ENCODE assay signal across 8 cellular contexts in genomic region chr19:49567722-49568454, GRCh38. TPM values are rescaled to one million over a fixed set of nuclear protein-coding genes. Genes with fewer than 3 reads are reported as not detected.
A peak's percentile ranks its signal among the peaks of the same experiment; 100 is the strongest.
DNase-seq lines count a peak whose midpoint lies in the region; ATAC-seq, FAIRE-seq and TF ChIP-seq lines count a peak whose summit lies in the region.

No MANE protein-coding gene starts in this region.

- ATAC-seq in GM21737 (IDR thresholded peaks at IDR 0.05; ENCODE audit: unreplicated experiment): no peak

- in situ Hi-C loops in HAP-1 (cut with MboI; ENCODE audit: low sequenced_read_pairs): no loop called here
- in situ Hi-C loops in ACHN (cut with HindIII; ENCODE audit: low pct_ligation_motif_present, low pct_unique_long_range_greater_than_20kb, low sequenced_read_pairs): no loop called here

- no peak overlapping the region for H3K4me3 ChIP-seq in HAP-1
- H3K4me3 ChIP-seq in small intestine (ENCODE audit: low read depth in 1 of 2, low read length in 2 of 2): no peak overlapping the region
- H3K4me3 ChIP-seq in testis: no peak overlapping the region

- H3K27me3 ChIP-seq in HAP-1 (ENCODE audit: low read depth): no peaks in the 10 kb centered on the region
- H3K27me3 ChIP-seq in small intestine (ENCODE audit: control insufficient read depth in 2 of 2, insufficient read depth in 2 of 2, low read length in 2 of 2): no peaks in the 10 kb centered on the region
- H3K27me3 ChIP-seq in testis: no peaks in the 10 kb centered on the region

- WGBS in small intestine, 3 donors: 21 to 46% (median 35%) methylated on average over 12 of the region's 12 CpGs
- 60 to 66% methylated on average over 12 of the region's 12 CpGs for WGBS in testis, 2 donors

- H3K27ac ChIP-seq in small intestine (ENCODE audit: low read depth in 1 of 2, low read length in 1 of 2) (peak overlapping the region; percentile 33 to 78), testis (no peak overlapping the region)

- H3K36me3 ChIP-seq in HAP-1 (replicated peaks) (no peaks in the 10 kb centered on the region; the same call in 1 of the 2 replicates), small intestine (ENCODE audit: control insufficient read depth in 2 of 2, insufficient read depth in 2 of 2, low read length in 2 of 2) (no peaks in the 10 kb centered on the region), testis (ENCODE audit: low read depth, missing control alignments) (no peaks in the 10 kb centered on the region)

- intact Hi-C loops in testis (cut with DNase I; ENCODE audit: low total_unique reads): no loop called here

- FAIRE-seq in small intestine (lab: Jason Lieb, UNC): no peak

- no peak for TF ChIP-seq CTCF in testis (IDR thresholded peaks at IDR 0.05)

- H3K9me3 ChIP-seq in HAP-1: no peaks in the 10 kb centered on the region
- no peaks in the 10 kb centered on the region for H3K9me3 ChIP-seq in small intestine (ENCODE audit: control insufficient read depth, low read depth)
- H3K9me3 ChIP-seq in testis: no peaks in the 10 kb centered on the region

- TF ChIP-seq POLR2A in testis (IDR thresholded peaks at IDR 0.05): no peak

- H3K4me1 ChIP-seq in HAP-1 (peaks cover 23% of the 10 kb centered on the region), small intestine (ENCODE audit: control insufficient read depth in 2 of 2, insufficient read depth in 1 of 2, low read depth in 1 of 2, low read length in 1 of 2) (peaks cover 3 to 10% of the 10 kb centered on the region in 2 donors), testis (peaks cover 18% of the 10 kb centered on the region)

- DNase-seq in HAP-1 (ENCODE audit: low spot score in 2 of 2): peak; percentile 47 to 52
- peak; percentile 54 for DNase-seq in activated CD4-positive, alpha-beta T cell treated with anti-CD3 and anti-CD28 coated beads for 1 hour
- peak; percentile 96 for DNase-seq in central memory CD4-positive, alpha-beta T cell
- peak; percentile 55 for DNase-seq in small intestine
- no peak for DNase-seq in NCI-H524 (lab: John Stamatoyannopoulos, UW)
- no peak for DNase-seq in ACHN
- DNase-seq in testis: no peak

RNA-seq across cellular contexts. Expression of gene NOSIP, which starts 12.5 kb away (rescaled TPM):
- 100 to 1,000 TPM; 102 to 181 (median 167) TPM for polyA plus RNA-seq in small intestine
- 100 to 1,000 TPM; 145 to 151 TPM for total RNA-seq in testis
- 241 TPM for polyA plus RNA-seq in testis (ENCODE audit: insufficient read depth, low read depth, low replicate concordance)

RNA-seq across cellular contexts. Expression of gene PRRG2, which starts 13.2 kb away (rescaled TPM):
- polyA plus RNA-seq in small intestine (10 to 100 TPM; 14.2 to 23.7 (median 21.3) TPM), testis (ENCODE audit: insufficient read depth, low read depth, low replicate concordance) (3.0 TPM)
- total RNA-seq in testis: 1 to 10 TPM in 1 of 2 donors, under 1 TPM in 1; 0.71 to 1.9 TPM

RNA-seq across cellular contexts. Expression of gene PRR12, which starts 23.1 kb away (rescaled TPM):
- 10 to 100 TPM in 1 of 3 donors, 1 to 10 TPM in 2; 2.4 to 11.4 (median 4.5) TPM for polyA plus RNA-seq in small intestine
- total RNA-seq in testis: 10 to 100 TPM; 32.8 to 33.1 TPM
- polyA plus RNA-seq in testis (ENCODE audit: insufficient read depth, low read depth, low replicate concordance): 15.7 TPM

RNA-seq across cellular contexts. Expression of gene RCN3, which starts 40.1 kb away (rescaled TPM):
- polyA plus RNA-seq in small intestine (100 to 1,000 TPM in 2 of 3 donors, 10 to 100 TPM in 1; 38.0 to 687 (median 437) TPM), testis (ENCODE audit: insufficient read depth, low read depth, low replicate concordance) (42.1 TPM)
- total RNA-seq in testis: 10 to 100 TPM; 19.9 TPM

RNA-seq across cellular contexts. Expression of gene FCGRT, which starts 55.4 kb away (rescaled TPM):
- polyA plus RNA-seq in small intestine: 100 to 1,000 TPM; 354 to 541 (median 486) TPM
- 10 to 100 TPM; 52.8 to 76.9 TPM for total RNA-seq in testis
- 130 TPM for polyA plus RNA-seq in testis (ENCODE audit: insufficient read depth, low read depth, low replicate concordance)

Comparison
In these comparisons a context has a peak if more than half of its experiments do, and no peak if none do; other contexts are left out.
1. DNase-seq: peak in HAP-1 (2 of 2), activated CD4-positive, alpha-beta T cell treated with anti-CD3 and anti-CD28 coated beads for 1 hour (single experiment), central memory CD4-positive, alpha-beta T cell (single experiment) and small intestine (single experiment); none in NCI-H524 (0 of 2), ACHN (single experiment) and testis (single experiment).
2. H3K27ac ChIP-seq: peak in small intestine (2 of 2); none in testis (0 of 2).